Comparison of ENCODE assay signal across 1 cellular context in the genomic region with DNA sequence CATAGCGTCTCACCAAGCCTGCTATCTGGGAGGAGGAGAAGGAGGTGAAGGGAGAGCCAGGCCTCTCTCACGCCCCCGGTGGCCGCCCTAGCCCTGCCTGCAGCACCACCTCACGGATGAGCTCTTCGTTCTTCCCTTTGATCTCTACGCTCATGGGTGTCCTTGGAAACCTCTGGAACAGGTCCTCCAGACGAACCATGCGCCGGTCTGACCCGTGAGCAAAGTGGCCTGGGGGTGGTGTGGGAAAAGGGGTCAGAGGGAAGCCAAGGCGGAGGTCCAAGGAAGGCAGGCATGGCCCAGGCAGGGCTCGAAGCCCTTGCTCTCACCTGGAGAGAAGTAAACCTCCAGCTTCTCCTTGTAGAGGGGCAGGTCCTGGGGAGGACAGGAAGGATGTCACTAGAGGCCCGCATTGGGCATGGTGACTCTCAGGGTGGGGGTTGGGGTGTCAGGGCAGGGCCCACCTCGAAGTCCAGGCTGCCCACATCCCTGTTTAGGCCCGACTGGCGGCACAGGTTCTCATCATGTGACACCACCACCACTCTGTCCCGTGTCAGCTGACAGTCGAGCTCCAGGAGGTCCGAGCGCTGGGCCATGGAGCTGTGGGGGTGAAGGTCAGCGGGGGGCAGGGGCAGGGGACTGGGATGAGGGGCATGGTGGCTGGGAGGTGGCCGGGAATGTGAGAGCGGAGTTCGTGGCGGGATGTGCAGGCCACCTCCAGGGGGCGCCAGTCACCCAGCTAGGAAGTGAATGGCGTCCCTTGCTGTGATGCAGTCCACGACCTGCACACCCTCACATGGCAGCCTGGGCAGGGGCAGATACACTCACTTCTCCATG.
A peak's percentile ranks its signal among the peaks of the same experiment; 100 is the strongest.
TF ChIP-seq lines count a peak whose summit lies in the region.

No MANE protein-coding gene starts in this region.

TF ChIP-seq in HepG2, 621 proteins besides CTCF, POLR2A, EP300 and RAD21 (continued from another document and continues in another):
- TF ChIP-seq MTA1 (CRISPR knock-in tag; IDR thresholded peaks at IDR 0.05; ENCODE audit: borderline replicate concordance) (peak; percentile 82; the same call in 1 of the 2 replicates), RFX3 (CRISPR knock-in tag; IDR thresholded peaks at IDR 0.05) (no peak), ZNF512B (CRISPR knock-in tag; IDR thresholded peaks at IDR 0.05; ENCODE audit: borderline replicate concordance) (peak; percentile 18; the same call in 1 of the 2 replicates), MATR3 (CRISPR knock-in tag; IDR thresholded peaks at IDR 0.05) (no peak), THYN1 (CRISPR knock-in tag; IDR thresholded peaks at IDR 0.05; ENCODE audit: borderline replicate concordance, low read depth) (no peak), ZNF615 (CRISPR knock-in tag; IDR thresholded peaks at IDR 0.05; ENCODE audit: borderline replicate concordance) (no peak), HNF1B (CRISPR knock-in tag; IDR thresholded peaks at IDR 0.05) (peak; percentile 67; the same call in 1 of the 2 replicates), BRD4 (CRISPR knock-in tag; IDR thresholded peaks at IDR 0.05) (peak; percentile 73), ATM (IDR thresholded peaks at IDR 0.05; ENCODE audit: borderline replicate concordance) (no peak), FOXJ3 (CRISPR knock-in tag; IDR thresholded peaks at IDR 0.05; ENCODE audit: borderline replicate concordance) (no peak), ZNF121 (CRISPR knock-in tag; IDR thresholded peaks at IDR 0.05) (peak; percentile 77; the same call in 1 of the 2 replicates), ZFP82 (CRISPR knock-in tag; IDR thresholded peaks at IDR 0.05; ENCODE audit: borderline replicate concordance) (no peak), MBD4 (IDR thresholded peaks at IDR 0.05; ENCODE audit: borderline replicate concordance, low read length) (no peak), SCMH1 (CRISPR knock-in tag; IDR thresholded peaks at IDR 0.05; ENCODE audit: borderline replicate concordance) (no peak), ZNF772 (CRISPR knock-in tag; IDR thresholded peaks at IDR 0.05) (no peak; the same call in 1 of the 2 replicates), TRAFD1 (CRISPR knock-in tag; IDR thresholded peaks at IDR 0.05; ENCODE audit: borderline replicate concordance) (no peak), ZKSCAN5 (CRISPR knock-in tag; IDR thresholded peaks at IDR 0.05) (peak; percentile 46; the same call in 1 of the 2 replicates), PAX8 (CRISPR knock-in tag; IDR thresholded peaks at IDR 0.05; ENCODE audit: borderline replicate concordance) (0 out of 2 replicates have a peak, but pooled peaks have one; percentile 19), SP2 (CRISPR knock-in tag; IDR thresholded peaks at IDR 0.05) (no peak; the same call in 1 of the 2 replicates), PLRG1 (conservative IDR thresholded peaks at IDR 0.05) (no peak), ATF5 (CRISPR knock-in tag; IDR thresholded peaks at IDR 0.05; ENCODE audit: low read depth) (peak; percentile 72; the same call in 1 of the 2 replicates), KIAA2018 (CRISPR knock-in tag; IDR thresholded peaks at IDR 0.05; ENCODE audit: borderline replicate concordance) (no peak), ZNF691 (CRISPR knock-in tag; IDR thresholded peaks at IDR 0.05; ENCODE audit: borderline replicate concordance, low read depth) (peak; percentile 54; the same call in 1 of the 2 replicates), HBP1 (CRISPR knock-in tag; IDR thresholded peaks at IDR 0.05; ENCODE audit: low read depth) (0 out of 2 replicates have a peak, but pooled peaks have one; percentile 22), TERF1 (CRISPR knock-in tag; IDR thresholded peaks at IDR 0.05) (peak; percentile 56; the same call in 1 of the 2 replicates), ZNF460 (CRISPR knock-in tag; IDR thresholded peaks at IDR 0.05; ENCODE audit: borderline replicate concordance) (no peak), ZNF556 (CRISPR knock-in tag; IDR thresholded peaks at IDR 0.05; ENCODE audit: borderline replicate concordance) (peak; percentile 90; the same call in 1 of the 2 replicates), NBN (conservative IDR thresholded peaks at IDR 0.05) (no peak), SP5 (CRISPR knock-in tag; IDR thresholded peaks at IDR 0.05; ENCODE audit: borderline replicate concordance, low read depth) (peak; percentile 29; the same call in 1 of the 2 replicates), ZNF468 (CRISPR knock-in tag; IDR thresholded peaks at IDR 0.05) (0 out of 2 replicates have a peak, but pooled peaks have one; percentile 78), KLF15 (CRISPR knock-in tag; IDR thresholded peaks at IDR 0.05; ENCODE audit: borderline replicate concordance) (no peak), ZNF136 (CRISPR knock-in tag; IDR thresholded peaks at IDR 0.05; ENCODE audit: low read depth) (peak; percentile 92; the same call in 1 of the 2 replicates)
- TF ChIP-seq, protein P1, sequence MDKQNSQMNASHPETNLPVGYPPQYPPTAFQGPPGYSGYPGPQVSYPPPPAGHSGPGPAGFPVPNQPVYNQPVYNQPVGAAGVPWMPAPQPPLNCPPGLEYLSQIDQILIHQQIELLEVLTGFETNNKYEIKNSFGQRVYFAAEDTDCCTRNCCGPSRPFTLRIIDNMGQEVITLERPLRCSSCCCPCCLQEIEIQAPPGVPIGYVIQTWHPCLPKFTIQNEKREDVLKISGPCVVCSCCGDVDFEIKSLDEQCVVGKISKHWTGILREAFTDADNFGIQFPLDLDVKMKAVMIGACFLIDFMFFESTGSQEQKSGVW (CRISPR knock-in tag; IDR thresholded peaks at IDR 0.05; ENCODE audit: borderline replicate concordance): no peak
